ENCODE assay signal across 25 cellular contexts in genomic region chr4:86755388-86755787, GRCh38.
"Had no signal": no experiment of that assay in that cellular context is flagged by ENCODE, and none has a peak within 500 bp of the region (broad histone marks: within the 10 kb centered on the region; RNA-seq: fewer than 3 reads in every experiment).

No MANE protein-coding gene starts in this region.

- FAIRE-seq: endometrium had no signal

- H3K4me1 Mint-ChIP-seq: immature natural killer cell; naive thymus-derived CD8-positive, alpha-beta T cell; nephron progenitor cell; stimulated activated memory B cell treated with anti-CD40 and anti-IgM and Interleukin-4, amounts not matched to agents 10 μg/mL and 1 μg/mL and 100 μg/mL, for 72 hours had no signal

- H3K9me3 Mint-ChIP-seq: effector memory CD8-positive, alpha-beta T cell; naive thymus-derived CD8-positive, alpha-beta T cell; nephron progenitor cell; stimulated activated memory B cell treated with anti-CD40 and anti-IgM and Interleukin-4, amounts not matched to agents 10 μg/mL and 1 μg/mL and 100 μg/mL, for 72 hours; type B pancreatic cell had no signal

- DNase-seq: dermis blood vessel endothelial cell; effector memory CD8-positive, alpha-beta T cell; erythroblast; esophagus squamous epithelium; foreskin melanocyte; hypothalamus; immature natural killer cell; islet precursor cell; left ventricle myocardium superior; lower lobe of right lung; naive thymus-derived CD8-positive, alpha-beta T cell; nephron progenitor cell; nucleus accumbens; psoas muscle; right cardiac atrium; sigmoid colon; stimulated activated CD4-positive, alpha-beta T cell treated with anti-CD3 and anti-CD28 coated beads, Interleukin-2, amount 100 ng/mL, for 24 hours; stimulated activated CD4-positive, alpha-beta T cell treated with anti-CD3 and anti-CD28 coated beads, Interleukin-4, amount 100 ng/mL, for 24 hours; stimulated activated naive CD8-positive, alpha-beta T cell treated with anti-CD3 and anti-CD28 coated beads, Interleukin-15, Interleukin-2, amounts not matched to agents 100 U/mL and 50 U/mL, for 24 hours; substantia nigra; testis; tibial artery had no signal

- H3K4me1 ChIP-seq: esophagus squamous epithelium, lower lobe of right lung, psoas muscle, sigmoid colon, testis, tibial artery had no signal

- ATAC-seq: effector memory CD8-positive, alpha-beta T cell; left ventricle myocardium superior; lower lobe of right lung; naive thymus-derived CD8-positive, alpha-beta T cell; psoas muscle; right cardiac atrium; stimulated activated memory B cell treated with anti-CD40 and anti-IgM and Interleukin-4, amounts not matched to agents 10 μg/mL and 1 μg/mL and 100 μg/mL, for 72 hours; stimulated activated naive CD8-positive, alpha-beta T cell treated with anti-CD3 and anti-CD28 coated beads, Interleukin-15, Interleukin-2, amounts not matched to agents 100 U/mL and 50 U/mL, for 24 hours had no signal

- H3K4me3 ChIP-seq: esophagus squamous epithelium, lower lobe of right lung, psoas muscle, sigmoid colon, testis, tibial artery had no signal

- H3K27me3 Mint-ChIP-seq: effector memory CD8-positive, alpha-beta T cell; stimulated activated memory B cell treated with anti-CD40 and anti-IgM and Interleukin-4, amounts not matched to agents 10 μg/mL and 1 μg/mL and 100 μg/mL, for 72 hours; type B pancreatic cell had no signal

- H3K27ac Mint-ChIP-seq: effector memory CD8-positive, alpha-beta T cell; immature natural killer cell; naive thymus-derived CD8-positive, alpha-beta T cell; nephron progenitor cell; stimulated activated memory B cell treated with anti-CD40 and anti-IgM and Interleukin-4, amounts not matched to agents 10 μg/mL and 1 μg/mL and 100 μg/mL, for 72 hours; type B pancreatic cell had no signal

- H3K27me3 ChIP-seq: esophagus squamous epithelium, sigmoid colon, testis, tibial artery had no signal

- H3K36me3 Mint-ChIP-seq: immature natural killer cell; naive thymus-derived CD8-positive, alpha-beta T cell; stimulated activated memory B cell treated with anti-CD40 and anti-IgM and Interleukin-4, amounts not matched to agents 10 μg/mL and 1 μg/mL and 100 μg/mL, for 72 hours had no signal

- H3K4me3 Mint-ChIP-seq: effector memory CD8-positive, alpha-beta T cell; immature natural killer cell; naive thymus-derived CD8-positive, alpha-beta T cell; nephron progenitor cell; stimulated activated memory B cell treated with anti-CD40 and anti-IgM and Interleukin-4, amounts not matched to agents 10 μg/mL and 1 μg/mL and 100 μg/mL, for 72 hours; type B pancreatic cell had no signal

- H3K27ac ChIP-seq: esophagus squamous epithelium, lower lobe of right lung, psoas muscle, sigmoid colon, testis, tibial artery had no signal

- H3K9me3 ChIP-seq: esophagus squamous epithelium, lower lobe of right lung, psoas muscle, sigmoid colon, testis, tibial artery had no signal
